In the genomic region with DNA sequence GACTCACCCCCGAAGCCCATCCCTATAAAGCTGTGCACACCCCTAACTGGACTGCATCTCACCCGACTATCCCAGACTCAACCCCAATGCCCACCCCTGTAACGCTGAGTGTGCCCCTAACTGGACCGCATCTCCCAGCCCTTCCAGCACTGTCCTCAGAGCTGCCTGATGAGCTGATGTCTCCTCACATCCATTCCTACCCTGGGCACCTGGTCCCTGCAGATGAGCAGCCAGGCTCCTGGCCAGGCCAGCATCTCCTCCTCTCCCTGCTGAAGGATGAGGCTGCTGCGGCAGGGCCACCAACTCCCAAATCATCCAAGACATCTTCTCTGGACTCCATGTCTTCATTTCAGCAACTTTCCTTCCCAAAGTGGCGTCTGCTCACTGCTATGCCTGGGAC, we compare ENCODE assay signal across 16 cellular contexts.
DNase-seq lines count a peak whose midpoint lies in the region; ATAC-seq and TF ChIP-seq lines count a peak whose summit lies in the region.
"Had no signal": no experiment of that assay in that cellular context is flagged by ENCODE, and none has a peak within 500 bp of the region (broad histone marks: within the 10 kb centered on the region; RNA-seq: fewer than 3 reads in every experiment).

No MANE protein-coding gene starts in this region.

- peaks cover 3% of the 10 kb centered on the region for H3K9me3 Mint-ChIP-seq in activated naive CD4-positive, alpha-beta T cell treated with anti-CD3 and anti-CD28 coated beads, Interleukin-2, amount 10 ng/mL, durations not matched to agents 7 days and 5 days
- peaks cover 7% of the 10 kb centered on the region for H3K9me3 Mint-ChIP-seq in WTC11
- H3K9me3 Mint-ChIP-seq in neural crest cell: no peaks in the 10 kb centered on the region
- peaks cover 4% of the 10 kb centered on the region for H3K9me3 Mint-ChIP-seq in activated T-cell treated with anti-CD3 and anti-CD28 coated beads, Interleukin-2, amount 50 U/mL, for 24 hours

- no peak overlapping the region for H3K4me3 Mint-ChIP-seq in activated naive CD4-positive, alpha-beta T cell treated with anti-CD3 and anti-CD28 coated beads, Interleukin-2, amount 10 ng/mL, durations not matched to agents 7 days and 5 days
- no peak overlapping the region for H3K4me3 Mint-ChIP-seq in WTC11
- no peak overlapping the region for H3K4me3 Mint-ChIP-seq in neural crest cell
- no peak overlapping the region for H3K4me3 Mint-ChIP-seq in activated T-cell treated with anti-CD3 and anti-CD28 coated beads, Interleukin-2, amount 50 U/mL, for 24 hours
- H3K4me3 Mint-ChIP-seq: CD8-positive, alpha-beta T cell had no signal

- H3K27me3 Mint-ChIP-seq in activated naive CD4-positive, alpha-beta T cell treated with anti-CD3 and anti-CD28 coated beads, Interleukin-2, amount 10 ng/mL, durations not matched to agents 7 days and 5 days: no peaks in the 10 kb centered on the region
- H3K27me3 Mint-ChIP-seq in WTC11 (ENCODE audit: low read depth) (no peaks in the 10 kb centered on the region), neural crest cell (ENCODE audit: low read depth) (no peaks in the 10 kb centered on the region)
- no peaks in the 10 kb centered on the region for H3K27me3 Mint-ChIP-seq in activated T-cell treated with anti-CD3 and anti-CD28 coated beads, Interleukin-2, amount 50 U/mL, for 24 hours

- no peak for ATAC-seq in WTC11
- ATAC-seq: CD8-positive, alpha-beta T cell had no signal

- H3K4me3 ChIP-seq in spleen: no peak overlapping the region
- H3K4me3 ChIP-seq: BLaER1, GM23248 had no signal

- H3K4me1 Mint-ChIP-seq in activated naive CD4-positive, alpha-beta T cell treated with anti-CD3 and anti-CD28 coated beads, Interleukin-2, amount 10 ng/mL, durations not matched to agents 7 days and 5 days: no peaks in the 10 kb centered on the region
- H3K4me1 Mint-ChIP-seq in WTC11 (peaks cover 14% of the 10 kb centered on the region), neural crest cell (peaks cover 28% of the 10 kb centered on the region)
- no peaks in the 10 kb centered on the region for H3K4me1 Mint-ChIP-seq in activated T-cell treated with anti-CD3 and anti-CD28 coated beads, Interleukin-2, amount 50 U/mL, for 24 hours (ENCODE audit: low read depth)

- no peaks in the 10 kb centered on the region for H3K36me3 ChIP-seq in spleen
- H3K36me3 ChIP-seq: BLaER1 had no signal

- WGBS in spleen, 5 donors: 88 to 93% (median 91%) methylated on average over 6 of the region's 6 CpGs

- POLR2A ChIA-PET in WTC11 (lab: Charles Lee): interaction anchor here (0.7 kb wide), 1 partner anchor 31 kb away, joined by 3 read pairs; no protein-coding TSS in a partner anchor

- peaks cover 0 to 11% (median 2%) of the 10 kb centered on the region in 8 donors for H3K9me3 ChIP-seq in spleen
- H3K9me3 ChIP-seq: BLaER1 had no signal

- H3K27ac Mint-ChIP-seq in activated naive CD4-positive, alpha-beta T cell treated with anti-CD3 and anti-CD28 coated beads, Interleukin-2, amount 10 ng/mL, durations not matched to agents 7 days and 5 days: peak overlapping the region; percentile 60
- H3K27ac Mint-ChIP-seq in WTC11: no peak overlapping the region
- H3K27ac Mint-ChIP-seq in neural crest cell (ENCODE audit: unreplicated experiment): peak overlapping the region; percentile 71
- H3K27ac Mint-ChIP-seq in activated T-cell treated with anti-CD3 and anti-CD28 coated beads, Interleukin-2, amount 50 U/mL, for 24 hours: no peak overlapping the region
- H3K27ac Mint-ChIP-seq: CD8-positive, alpha-beta T cell had no signal

- TF ChIP-seq POLR2A in spleen (IDR thresholded peaks at IDR 0.05): no peak

- CTCF ChIA-PET in activated naive CD4-positive, alpha-beta T cell treated with anti-CD3 and anti-CD28 coated beads, Interleukin-2, amount 10 ng/mL, durations not matched to agents 7 days and 5 days (lab: Charles Lee): no interaction called here
- CTCF ChIA-PET in WTC11 (lab: Charles Lee): no interaction called here

- TF ChIP-seq CTCF in WTC11 (IDR thresholded peaks at IDR 0.05) (no peak), neural crest cell (conservative IDR thresholded peaks at IDR 0.05) (no peak), spleen (IDR thresholded peaks at IDR 0.05 in 8 of 11, conservative IDR thresholded peaks at IDR 0.05 in 3 of 11) (no peak)

- H3K36me3 Mint-ChIP-seq in activated naive CD4-positive, alpha-beta T cell treated with anti-CD3 and anti-CD28 coated beads, Interleukin-2, amount 10 ng/mL, durations not matched to agents 7 days and 5 days: no peaks in the 10 kb centered on the region
- H3K36me3 Mint-ChIP-seq in WTC11 (peaks cover 5% of the 10 kb centered on the region; the same call in 1 of the 2 replicates), neural crest cell (ENCODE audit: low read depth) (no peaks in the 10 kb centered on the region)
- no peaks in the 10 kb centered on the region for H3K36me3 Mint-ChIP-seq in activated T-cell treated with anti-CD3 and anti-CD28 coated beads, Interleukin-2, amount 50 U/mL, for 24 hours (ENCODE audit: low read depth)
- H3K36me3 Mint-ChIP-seq: CD8-positive, alpha-beta T cell had no signal

- intact Hi-C loops in spleen (cut with DNase I; ENCODE audit: low total_unique reads): no loop called here

- no peak for DNase-seq in activated naive CD4-positive, alpha-beta T cell treated with anti-CD3 and anti-CD28 coated beads, Interleukin-2, amount 10 ng/mL, durations not matched to agents 7 days and 5 days
- DNase-seq in activated naive CD4-positive, alpha-beta T cell (lab: John Stamatoyannopoulos, UW): no peak
- DNase-seq in WTC11 (ENCODE audit: low spot score) (peak; percentile 3), neural crest cell (ENCODE audit: low read depth, low spot score) (no peak), spleen (peak; percentile 28), NCI-H526 treated with DMSO at 0.1 percent for 48 hours (lab: John Stamatoyannopoulos, UW) (no peak)
- DNase-seq in activated T-cell treated with anti-CD3 and anti-CD28 coated beads, Interleukin-2, amount 50 U/mL, for 24 hours: no peak
- DNase-seq: 8988T; Calu3; CD8-positive, alpha-beta T cell; DMS79 treated with DMSO at 0.1 percent for 48 hours; GF-D8; GM23248; HCEC 1CT; IMR-90 had no signal

- H3K4me1 ChIP-seq in spleen: no peaks in the 10 kb centered on the region

- H3K27ac ChIP-seq in spleen: no peak overlapping the region
- H3K27ac ChIP-seq: BLaER1, GM23248 had no signal

- peaks cover 0 to 13% (median 0%) of the 10 kb centered on the region in 7 donors for H3K27me3 ChIP-seq in spleen (replicated peaks in 1 of 7)
- H3K27me3 ChIP-seq: BLaER1 had no signal

TF ChIP-seq in WTC11, 78 proteins besides CTCF, POLR2A, EP300 and RAD21:
- no peak for TF ChIP-seq JUN (CRISPR knock-in tag; IDR thresholded peaks at IDR 0.05)
- no peak for TF ChIP-seq ZBTB21 (CRISPR knock-in tag; IDR thresholded peaks at IDR 0.05; ENCODE audit: borderline replicate concordance)
TF ChIP-seq in WTC11: peak in this region for 0.

Comparison
In these comparisons a context has a peak if more than half of its experiments do, and no peak if none do; other contexts are left out.
1. DNase-seq: peak in WTC11 (single experiment) and spleen (single experiment); none in activated naive CD4-positive, alpha-beta T cell treated with anti-CD3 and anti-CD28 coated beads, Interleukin-2, amount 10 ng/mL, durations not matched to agents 7 days and 5 days (single experiment), activated naive CD4-positive, alpha-beta T cell (0 of 4), neural crest cell (single experiment), NCI-H526 treated with DMSO at 0.1 percent for 48 hours (single experiment) and activated T-cell treated with anti-CD3 and anti-CD28 coated beads, Interleukin-2, amount 50 U/mL, for 24 hours (single experiment).
2. H3K27ac Mint-ChIP-seq: peak in activated naive CD4-positive, alpha-beta T cell treated with anti-CD3 and anti-CD28 coated beads, Interleukin-2, amount 10 ng/mL, durations not matched to agents 7 days and 5 days (single experiment) and neural crest cell (single experiment); none in WTC11 (single experiment) and activated T-cell treated with anti-CD3 and anti-CD28 coated beads, Interleukin-2, amount 50 U/mL, for 24 hours (single experiment).